Comparison of ENCODE assay signal across 8 cellular contexts in the genomic region with DNA sequence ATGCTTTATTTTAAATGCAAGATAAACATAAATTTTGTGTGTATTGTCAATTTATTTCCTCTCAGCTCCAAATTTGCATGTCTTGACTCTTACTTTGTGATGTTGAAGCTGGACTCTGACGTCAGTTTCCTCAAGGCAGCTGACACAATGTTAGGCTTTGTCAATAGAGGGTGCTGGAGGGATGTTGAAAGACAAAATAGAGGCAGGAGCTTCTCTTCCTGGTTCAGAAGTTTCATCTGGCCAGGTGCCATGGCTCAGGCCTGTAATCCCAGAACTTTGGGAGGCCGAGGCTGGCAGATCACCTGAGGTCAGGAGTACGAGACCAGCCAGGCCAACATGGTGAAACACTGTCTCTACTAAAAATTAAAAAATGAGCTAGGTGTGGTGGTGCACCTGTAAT.
A peak's percentile ranks its signal among the peaks of the same experiment; 100 is the strongest.
DNase-seq lines count a peak whose midpoint lies in the region; ATAC-seq and TF ChIP-seq lines count a peak whose summit lies in the region.

No MANE protein-coding gene starts in this region.

- ATAC-seq in GM21825 (IDR thresholded peaks at IDR 0.05; ENCODE audit: unreplicated experiment) (no peak), gastrocnemius medialis (no peak)

- no peak overlapping the region for H3K27ac ChIP-seq in gastrocnemius medialis

- intact Hi-C loops in gastrocnemius medialis (cut with DNase I; ENCODE audit: low total_unique reads) = no loop called here

- H3K4me1 ChIP-seq in gastrocnemius medialis = no peaks in the 10 kb centered on the region

- no peak overlapping the region for H3K4me3 ChIP-seq in LNCaP clone FGC (ENCODE audit: low read depth, low read length)
- no peak overlapping the region for H3K4me3 ChIP-seq in choroid plexus epithelial cell (ENCODE audit: low read depth, low read length)
- H3K4me3 ChIP-seq in gastrocnemius medialis = no peak overlapping the region

- no peaks in the 10 kb centered on the region for H3K9me3 ChIP-seq in gastrocnemius medialis

- peak; percentile 41 for TF ChIP-seq CTCF in LNCaP clone FGC (IDR thresholded peaks at IDR 0.05; ENCODE audit: control insufficient read depth, extremely low read depth, insufficient read depth)
- TF ChIP-seq CTCF in choroid plexus epithelial cell (conservative IDR thresholded peaks at IDR 0.05; ENCODE audit: low read depth, low read length) = peak; percentile 47
- no peak for TF ChIP-seq CTCF in gastrocnemius medialis (IDR thresholded peaks at IDR 0.05 in 4 of 5, conservative IDR thresholded peaks at IDR 0.05 in 1 of 5)

- H3K36me3 ChIP-seq in gastrocnemius medialis = no peaks in the 10 kb centered on the region

- in situ Hi-C loops in gastrocnemius medialis (cut with MboI; ENCODE audit: low sequenced_read_pairs in 4 of 4) = no loop called here

- TF ChIP-seq POLR2A in gastrocnemius medialis (IDR thresholded peaks at IDR 0.05) = no peak

- DNase-seq in SIG-M5 treated with dmso at 0.1 percent for 504 hours (lab: John Stamatoyannopoulos, UW; ENCODE audit: unreplicated experiment) (peak; percentile 51), SIG-M5 (lab: John Stamatoyannopoulos, UW) (no peak), LNCaP clone FGC (ENCODE audit: low read depth) (peak; percentile 34), choroid plexus epithelial cell (ENCODE audit: low read depth) (peak; percentile 73), pulmonary artery endothelial cell (ENCODE audit: low read depth, low spot score) (peak; percentile 50), SKM-1 (lab: John Stamatoyannopoulos, UW; ENCODE audit: unreplicated experiment) (no peak), gastrocnemius medialis (no peak)

- no peaks in the 10 kb centered on the region for H3K27me3 ChIP-seq in gastrocnemius medialis

Comparison
In these comparisons a context has a peak if more than half of its experiments do, and no peak if none do; other contexts are left out.
1. DNase-seq: peak in SIG-M5 treated with dmso at 0.1 percent for 504 hours (single experiment), LNCaP clone FGC (single experiment), choroid plexus epithelial cell (single experiment) and pulmonary artery endothelial cell (single experiment); none in SIG-M5 (single experiment), SKM-1 (single experiment) and gastrocnemius medialis (0 of 2).
2. CTCF ChIP-seq: peak in LNCaP clone FGC (single experiment) and choroid plexus epithelial cell (single experiment); none in gastrocnemius medialis (0 of 5).